ENCODE assay signal across 19 cellular contexts in the genomic region with DNA sequence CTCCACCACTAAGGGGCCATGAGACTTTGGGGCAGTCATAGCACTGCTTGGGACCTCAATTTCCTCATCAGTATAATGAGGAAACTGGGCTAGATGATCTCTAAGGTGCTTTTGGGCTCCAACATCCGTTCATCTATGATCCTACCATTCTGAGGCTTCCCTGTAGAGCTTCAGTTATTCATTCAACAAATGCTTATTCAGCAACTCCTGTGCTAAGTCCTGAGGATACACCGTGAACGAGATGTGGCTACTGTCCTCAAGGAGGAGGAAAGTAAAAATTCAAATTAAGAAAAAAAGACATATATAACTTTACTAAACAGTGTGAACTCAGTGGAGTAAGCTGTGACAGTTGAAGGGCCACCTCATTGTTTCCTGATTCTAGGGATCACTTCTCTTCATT.
"Had no signal": no experiment of that assay in that cellular context is flagged by ENCODE, and none has a peak within 500 bp of the region (broad histone marks: within the 10 kb centered on the region; RNA-seq: fewer than 3 reads in every experiment).

No MANE protein-coding gene starts in this region.

- H3K27ac Mint-ChIP-seq: activated CD8-positive, alpha-beta T cell treated with anti-CD3 and anti-CD28 coated beads for 36 hours; activated naive CD4-positive, alpha-beta T cell treated with anti-CD3 and anti-CD28 coated beads, Interleukin-2, amount 50 U/mL, for 72 hours; activated T-cell treated with anti-CD3 and anti-CD28 coated beads, Interleukin-2, amount 50 U/mL, for 72 hours; nephron progenitor cell; progenitor cell of endocrine pancreas; stimulated activated naive B cell treated with anti-CD40 and anti-IgM and Interleukin-4, amounts not matched to agents 10 μg/mL and 1 μg/mL and 100 μg/mL, for 72 hours had no signal

- H3K9me3 ChIP-seq: colonic mucosa, esophagus muscularis mucosa, right atrium auricular region, tibial artery, uterus had no signal

- H3K27me3 Mint-ChIP-seq: stimulated activated naive B cell treated with anti-CD40 and anti-IgM and Interleukin-4, amounts not matched to agents 10 μg/mL and 1 μg/mL and 100 μg/mL, for 72 hours had no signal

- DNase-seq: activated CD4-positive, alpha-beta T cell treated with anti-CD3 and anti-CD28 coated beads for 1 hour; activated CD8-positive, alpha-beta memory T cell treated with anti-CD3 and anti-CD28 coated beads, Interleukin-2, amount 50 U/mL, for 4 hours; activated CD8-positive, alpha-beta T cell treated with anti-CD3 and anti-CD28 coated beads for 36 hours; activated gamma-delta T cell; activated T-cell treated with anti-CD3 and anti-CD28 coated beads, Interleukin-2, amount 50 U/mL, for 72 hours; colonic mucosa; kidney glomerular epithelial cell; mesendoderm; nephron progenitor cell; stimulated activated CD4-positive, alpha-beta T cell treated with anti-CD3 and anti-CD28 coated beads, Interleukin-15, amount 100 ng/mL, for 24 hours; stimulated activated CD4-positive, alpha-beta T cell treated with anti-CD3 and anti-CD28 coated beads, Interleukin-4, amount 100 ng/mL, for 1 hour; stimulated activated naive B cell treated with anti-CD40 and anti-IgM and Interleukin-4, amounts not matched to agents 10 μg/mL and 1 μg/mL and 100 μg/mL, for 72 hours; T1000; tibial artery; uterus had no signal

- H3K4me3 Mint-ChIP-seq: activated CD8-positive, alpha-beta T cell treated with anti-CD3 and anti-CD28 coated beads for 36 hours; activated T-cell treated with anti-CD3 and anti-CD28 coated beads, Interleukin-2, amount 50 U/mL, for 72 hours; nephron progenitor cell; stimulated activated naive B cell treated with anti-CD40 and anti-IgM and Interleukin-4, amounts not matched to agents 10 μg/mL and 1 μg/mL and 100 μg/mL, for 72 hours had no signal

- ATAC-seq: activated CD8-positive, alpha-beta T cell treated with anti-CD3 and anti-CD28 coated beads for 36 hours; activated naive CD4-positive, alpha-beta T cell treated with anti-CD3 and anti-CD28 coated beads, Interleukin-2, amount 50 U/mL, for 72 hours; activated T-cell treated with anti-CD3 and anti-CD28 coated beads, Interleukin-2, amount 50 U/mL, for 72 hours; stimulated activated naive B cell treated with anti-CD40 and anti-IgM and Interleukin-4, amounts not matched to agents 10 μg/mL and 1 μg/mL and 100 μg/mL, for 72 hours had no signal

- H3K9me3 Mint-ChIP-seq: activated CD8-positive, alpha-beta T cell treated with anti-CD3 and anti-CD28 coated beads for 36 hours; nephron progenitor cell had no signal
